16 cellular contexts compared by ENCODE assay signal in the genomic region with DNA sequence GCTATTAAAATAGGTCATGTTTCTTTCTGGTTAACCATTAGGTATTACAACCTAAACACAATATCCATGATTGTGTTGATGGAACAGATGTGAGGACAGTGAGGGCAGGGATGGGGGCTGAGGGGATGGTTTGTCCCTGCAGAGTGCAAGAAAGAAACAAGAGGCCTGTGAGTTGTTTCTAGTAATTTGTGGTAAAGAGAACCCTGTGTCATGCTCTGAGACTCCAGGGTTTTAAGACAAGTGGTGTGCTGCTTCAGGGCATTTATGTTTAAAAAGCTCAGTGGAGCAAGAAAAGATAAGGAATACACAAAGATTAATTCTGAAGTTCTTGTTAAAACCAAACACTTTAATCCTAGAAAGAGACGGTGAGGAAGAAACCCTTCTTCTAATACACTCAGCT.
DNase-seq lines count a peak whose midpoint lies in the region; ATAC-seq and TF ChIP-seq lines count a peak whose summit lies in the region.
"Had no signal": no experiment of that assay in that cellular context is flagged by ENCODE, and none has a peak within 500 bp of the region (broad histone marks: within the 10 kb centered on the region; RNA-seq: fewer than 3 reads in every experiment).

No MANE protein-coding gene starts in this region.

- H3K27ac ChIP-seq in BLaER1, result no peak overlapping the region
- H3K27ac ChIP-seq in IMR-90 (ENCODE audit: insufficient read depth, low read length), result no peak overlapping the region
- H3K27ac ChIP-seq: parathyroid adenoma, upper lobe of right lung, WERI-Rb-1 had no signal

- H4K8ac ChIP-seq in IMR-90 (ENCODE audit: low read depth in 2 of 2, low read length in 2 of 2), result peak overlapping the region in 1 of 2 experiments; percentile 24; a peak in 2 of 4 replicates

- intact Hi-C loops in IMR-90 (cut with micrococcal nuclease), result loop anchor here (10.0 kb wide), 1 partner anchor 652 kb away; a partner anchor contains a TSS
- intact Hi-C loops in activated CD4-positive, alpha-beta T cell treated with anti-CD3 and anti-CD28 coated beads for 36 hours (cut with DNase I, micrococcal nuclease), result no loop called here

- no peaks in the 10 kb centered on the region for H3K27me3 ChIP-seq in BLaER1
- no peaks in the 10 kb centered on the region for H3K27me3 ChIP-seq in IMR-90 (ENCODE audit: control insufficient read depth, insufficient read depth, low read length)
- H3K27me3 ChIP-seq in BE2C, result no peaks in the 10 kb centered on the region
- H3K27me3 ChIP-seq: upper lobe of right lung had no signal

- no peaks in the 10 kb centered on the region; the same call in 1 of the 2 replicates for H3K9me1 ChIP-seq in IMR-90 (ENCODE audit: insufficient read depth, low read length)

- H3K9me3 ChIP-seq in BLaER1 (peaks cover 7% of the 10 kb centered on the region; the same call in 1 of the 2 replicates), IMR-90 (ENCODE audit: control insufficient read depth, insufficient read depth, low read length) (no peaks in the 10 kb centered on the region), BE2C (no peaks in the 10 kb centered on the region)
- H3K9me3 ChIP-seq: upper lobe of right lung had no signal

- H3K56ac ChIP-seq in IMR-90 (ENCODE audit: extremely low read depth, insufficient read depth, low read length), result no peak overlapping the region

- 0 out of 2 replicates have a peak overlapping the region, but pooled peaks have one; percentile 31 for H2AK5ac ChIP-seq in IMR-90 (ENCODE audit: low read depth, low read length)

- CTCF ChIA-PET in IMR-90 (lab: Yijun Ruan, JAX), result no interaction called here
- CTCF ChIA-PET in activated CD4-positive, alpha-beta T cell treated with anti-CD3 and anti-CD28 coated beads for 36 hours (lab: Charles Lee), result interaction anchor here (0.6 kb wide), 1 partner anchor 412 kb away, joined by 3 read pairs; no protein-coding TSS in a partner anchor

- BruUV-seq in IMR-90 (replicated peaks; lab: Mats Ljungman, UMichigan), result no TSS peak

- H3K9me3 Mint-ChIP-seq in activated CD4-positive, alpha-beta T cell treated with anti-CD3 and anti-CD28 coated beads for 36 hours (ENCODE audit: low read depth), result no peaks in the 10 kb centered on the region
- no peaks in the 10 kb centered on the region for H3K9me3 Mint-ChIP-seq in activated T-cell treated with anti-CD3 and anti-CD28 coated beads, Interleukin-2, amount 50 U/mL, for 4 hours

- no peak for TF ChIP-seq CTCF in IMR-90 (conservative IDR thresholded peaks at IDR 0.05; ENCODE audit: low read depth, low read length)
- TF ChIP-seq CTCF in epithelial cell of proximal tubule (conservative IDR thresholded peaks at IDR 0.05; ENCODE audit: low read depth, low read length), result no peak
- no peak for TF ChIP-seq CTCF in BE2C (IDR thresholded peaks at IDR 0.05; ENCODE audit: low read depth, low read length)

- H3K36me3 ChIP-seq in BLaER1, result no peaks in the 10 kb centered on the region
- H3K36me3 ChIP-seq in IMR-90 (ENCODE audit: control insufficient read depth, insufficient read depth, low read length), result no peaks in the 10 kb centered on the region
- H3K36me3 ChIP-seq in BE2C, result no peaks in the 10 kb centered on the region
- H3K36me3 ChIP-seq: upper lobe of right lung, WERI-Rb-1 had no signal

- H4K20me1 ChIP-seq in BLaER1, result no peaks in the 10 kb centered on the region
- H4K20me1 ChIP-seq in IMR-90 (ENCODE audit: insufficient read depth, low read length), result no peaks in the 10 kb centered on the region

- H3K27me3 Mint-ChIP-seq in activated CD4-positive, alpha-beta T cell treated with anti-CD3 and anti-CD28 coated beads for 36 hours, result peaks cover 3% of the 10 kb centered on the region
- no peaks in the 10 kb centered on the region for H3K27me3 Mint-ChIP-seq in activated T-cell treated with anti-CD3 and anti-CD28 coated beads, Interleukin-2, amount 50 U/mL, for 4 hours (ENCODE audit: low read depth)

- DNase-seq in IMR-90 (peak; percentile 59), epithelial cell of proximal tubule (ENCODE audit: low read depth) (peak; percentile 18), myocyte (ENCODE audit: low read depth) (peak; percentile 34), HuH-7 (ENCODE audit: low spot score) (no peak), BE2C (no peak)
- DNase-seq in activated CD4-positive, alpha-beta T cell treated with anti-CD3 and anti-CD28 coated beads for 36 hours, result no peak
- no peak for DNase-seq in activated T-cell treated with anti-CD3 and anti-CD28 coated beads, Interleukin-2, amount 50 U/mL, for 4 hours
- DNase-seq: activated naive CD4-positive, alpha-beta T cell treated with anti-CD3 and anti-CD28 coated beads, Interleukin-2, amount 50 U/mL, for 16 hours; GOT3; Karpas-422; NCI-H2081; stimulated activated CD4-positive, alpha-beta T cell treated with anti-CD3 and anti-CD28 coated beads, Interleukin-1b, Interleukin-23, amount 100 ng/mL, for 48 hours; upper lobe of right lung; WERI-Rb-1 had no signal

- in situ Hi-C loops in IMR-90 (cut with MboI; ENCODE audit: low sequenced_read_pairs), result no loop called here

- H3K14ac ChIP-seq in IMR-90 (replicated peaks; ENCODE audit: low read depth, low read length), result peak overlapping the region; percentile 42; the same call in 1 of the 2 replicates

- no peak for TF ChIP-seq RAD21 in IMR-90 (IDR thresholded peaks at IDR 0.05; ENCODE audit: low read length)

- H3K4me3 ChIP-seq in BLaER1, result no peak overlapping the region
- H3K4me3 ChIP-seq in IMR-90 (ENCODE audit: insufficient read depth, low read depth, low read length), result no peak overlapping the region
- no peak overlapping the region for H3K4me3 ChIP-seq in epithelial cell of proximal tubule (ENCODE audit: low read depth, low read length)
- no peak overlapping the region for H3K4me3 ChIP-seq in BE2C (ENCODE audit: low read depth, low read length)
- H3K4me3 ChIP-seq: upper lobe of right lung had no signal

- H3K4me1 ChIP-seq in BLaER1 (peaks cover 47% of the 10 kb centered on the region), IMR-90 (ENCODE audit: control insufficient read depth, insufficient read depth, low read length) (peaks cover 11% of the 10 kb centered on the region), BE2C (peaks cover 39% of the 10 kb centered on the region)
- H3K4me1 ChIP-seq: parathyroid adenoma, upper lobe of right lung had no signal

- peak overlapping the region; percentile 66 for H2BK120ac ChIP-seq in IMR-90 (ENCODE audit: low read depth, low read length)

- H2BK15ac ChIP-seq in IMR-90 (ENCODE audit: low read depth, low read length), result 0 out of 3 replicates have a peak overlapping the region, but pooled peaks have one; percentile 16

- POLR2A ChIA-PET in IMR-90 (lab: Charles Lee; ENCODE audit: unreplicated experiment), result interaction anchor here (0.5 kb wide), 1 partner anchor 673 kb away, joined by 4 read pairs; no protein-coding TSS in a partner anchor
- POLR2A ChIA-PET in activated CD4-positive, alpha-beta T cell treated with anti-CD3 and anti-CD28 coated beads for 36 hours (lab: Charles Lee), result no interaction called here

- no peak overlapping the region for H2AK9ac ChIP-seq in IMR-90 (replicated peaks; ENCODE audit: low read depth, low read length, poor library complexity)

- no peak overlapping the region for H3K27ac Mint-ChIP-seq in activated CD4-positive, alpha-beta T cell treated with anti-CD3 and anti-CD28 coated beads for 36 hours

- peak overlapping the region; percentile 82; the same call in 1 of the 2 replicates for H2BK20ac ChIP-seq in IMR-90 (ENCODE audit: low read depth, low read length)

- H4K91ac ChIP-seq in IMR-90 (ENCODE audit: insufficient read depth, low read depth, low read length), result 0 out of 2 replicates have a peak overlapping the region, but pooled peaks have one; percentile 44

- H4K5ac ChIP-seq in IMR-90 (ENCODE audit: low read depth, low read length), result no peak overlapping the region

- no CpG with 5 or more reads among the region's 1 CpG for WGBS in IMR-90 (ENCODE audit: extremely low coverage in 2 of 2, insufficient read length in 1 of 2), 2 experiments

- dilution Hi-C loops in IMR-90 (cut with HindIII; ENCODE audit: low sequenced_read_pairs, unreplicated experiment), result no loop called here

- peak overlapping the region; percentile 53 for H2BK5ac ChIP-seq in IMR-90 (ENCODE audit: low read depth, low read length, poor library complexity, severe bottlenecking)

- no peaks in the 10 kb centered on the region for H3K36me3 Mint-ChIP-seq in activated CD4-positive, alpha-beta T cell treated with anti-CD3 and anti-CD28 coated beads for 36 hours (ENCODE audit: low read depth)
- H3K36me3 Mint-ChIP-seq in activated T-cell treated with anti-CD3 and anti-CD28 coated beads, Interleukin-2, amount 50 U/mL, for 4 hours (ENCODE audit: insufficient read depth), result no peaks in the 10 kb centered on the region

- H2AFZ ChIP-seq in IMR-90 (replicated peaks; ENCODE audit: low read length, poor library complexity), result no peak overlapping the region
- H2AFZ ChIP-seq: parathyroid adenoma had no signal

- H3K79me1 ChIP-seq in IMR-90 (ENCODE audit: low read depth in 1 of 2, low read length in 2 of 2), result no peaks in the 10 kb centered on the region

- peak overlapping the region; percentile 15; the same call in 1 of the 2 replicates for H3K9ac ChIP-seq in BLaER1
- H3K9ac ChIP-seq in IMR-90 (ENCODE audit: low read depth, low read length), result no peak overlapping the region
- H3K9ac ChIP-seq: parathyroid adenoma had no signal

- no peak overlapping the region for H3K23ac ChIP-seq in IMR-90 (ENCODE audit: low read depth, low read length)

- H3K4me2 ChIP-seq in BLaER1 (peak overlapping the region; percentile 43), IMR-90 (ENCODE audit: low read depth, low read length) (peak overlapping the region; percentile 5; the same call in 1 of the 2 replicates)

- no peak overlapping the region for H3K4me3 Mint-ChIP-seq in activated CD4-positive, alpha-beta T cell treated with anti-CD3 and anti-CD28 coated beads for 36 hours
- no peak overlapping the region for H3K4me3 Mint-ChIP-seq in activated T-cell treated with anti-CD3 and anti-CD28 coated beads, Interleukin-2, amount 50 U/mL, for 4 hours

- H3K4ac ChIP-seq in IMR-90 (ENCODE audit: low read depth, low read length), result peak overlapping the region; percentile 53

- no peaks in the 10 kb centered on the region for H3K4me1 Mint-ChIP-seq in activated CD4-positive, alpha-beta T cell treated with anti-CD3 and anti-CD28 coated beads for 36 hours
- no peaks in the 10 kb centered on the region for H3K4me1 Mint-ChIP-seq in activated T-cell treated with anti-CD3 and anti-CD28 coated beads, Interleukin-2, amount 50 U/mL, for 4 hours (ENCODE audit: low read depth)

- H3K18ac ChIP-seq in IMR-90 (ENCODE audit: low read depth, low read length), result peak overlapping the region; percentile 12; the same call in 1 of the 2 replicates

- ATAC-seq in IMR-90 (ENCODE audit: low read depth), result peak; percentile 18; the same call in 1 of the 2 replicates
- ATAC-seq in activated CD4-positive, alpha-beta T cell treated with anti-CD3 and anti-CD28 coated beads for 36 hours, result no peak
- ATAC-seq in activated T-cell treated with anti-CD3 and anti-CD28 coated beads, Interleukin-2, amount 50 U/mL, for 4 hours, result no peak
- ATAC-seq: upper lobe of right lung had no signal

- no peak for TF ChIP-seq POLR2A in IMR-90 (IDR thresholded peaks at IDR 0.05; ENCODE audit: low read depth, low read length)

TF ChIP-seq in IMR-90, 13 proteins besides CTCF, POLR2A, EP300 and RAD21 (continues in another document):
- no peak for TF ChIP-seq NFE2L2 (IDR thresholded peaks at IDR 0.05; ENCODE audit: low read depth, low read length)

Comparison
In these comparisons a context has a peak if more than half of its experiments do, and no peak if none do; other contexts are left out.
1. DNase-seq: peak in IMR-90 (single experiment), epithelial cell of proximal tubule (single experiment) and myocyte (single experiment); none in HuH-7 (single experiment), activated CD4-positive, alpha-beta T cell treated with anti-CD3 and anti-CD28 coated beads for 36 hours (single experiment), BE2C (single experiment) and activated T-cell treated with anti-CD3 and anti-CD28 coated beads, Interleukin-2, amount 50 U/mL, for 4 hours (single experiment).